ENCODE assay signal across 16 cellular contexts in the genomic region with DNA sequence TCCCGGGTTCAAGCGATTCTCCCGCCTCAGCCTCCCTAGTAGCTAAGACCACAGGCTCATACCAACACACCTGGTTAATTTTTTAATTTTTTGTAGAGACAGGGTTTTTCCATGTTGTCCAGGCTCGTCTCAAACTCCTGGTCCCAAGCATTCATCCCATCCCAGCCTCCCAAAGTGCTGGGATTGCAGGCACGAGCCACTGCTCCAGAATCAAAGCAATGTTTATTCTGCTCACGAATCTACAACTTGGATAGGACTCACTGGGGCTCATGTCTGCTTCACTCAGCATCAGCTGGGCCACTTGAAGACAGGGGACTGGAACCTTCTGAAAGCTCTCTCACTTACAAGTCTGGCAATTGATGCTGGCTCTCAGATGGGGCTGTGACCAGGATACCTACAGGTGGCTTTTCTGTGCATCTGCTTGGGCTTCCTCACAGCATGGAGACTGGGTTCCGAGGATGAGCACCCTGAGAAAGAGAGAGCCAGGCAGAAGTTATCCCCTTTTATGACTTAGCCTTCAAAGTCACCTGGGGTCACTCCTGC. TPM values are rescaled to one million over a fixed set of nuclear protein-coding genes. Genes with fewer than 3 reads are reported as not detected.
A peak's percentile ranks its signal among the peaks of the same experiment; 100 is the strongest.
DNase-seq lines count a peak whose midpoint lies in the region; ATAC-seq and TF ChIP-seq lines count a peak whose summit lies in the region.
"Had no signal": no experiment of that assay in that cellular context is flagged by ENCODE, and none has a peak within 500 bp of the region (broad histone marks: within the 10 kb centered on the region; RNA-seq: fewer than 3 reads in every experiment).

No MANE protein-coding gene starts in this region.

- DNase-seq in activated CD8-positive, alpha-beta memory T cell treated with anti-CD3 and anti-CD28 coated beads for 24 hours: peak; percentile 48
- no peak for DNase-seq in activated CD8-positive, alpha-beta memory T cell treated with anti-CD3 and anti-CD28 coated beads, Interleukin-2, amount 50 U/mL, for 4 hours
- peak; percentile 44 for DNase-seq in right atrium auricular region (ENCODE audit: low spot score)
- no peak for DNase-seq in right cardiac atrium
- DNase-seq in mesenteric fat pad (ENCODE audit: low spot score): peak; percentile 77
- no peak for DNase-seq in vagina (ENCODE audit: extremely low spot score in 2 of 2)
- no peak for DNase-seq in DMS79 treated with DMSO at 0.1 percent for 48 hours (lab: John Stamatoyannopoulos, UW)
- DNase-seq: COR-L47, DMS153, DND-41, GDM1, HCEC 1CT, HFFc6 had no signal

- H3K27me3 ChIP-seq in right atrium auricular region: no peaks in the 10 kb centered on the region
- no peaks in the 10 kb centered on the region for H3K27me3 ChIP-seq in right cardiac atrium (ENCODE audit: control insufficient read depth, insufficient read depth)
- no peaks in the 10 kb centered on the region for H3K27me3 ChIP-seq in vagina

- WGBS in right cardiac atrium: 87% methylated on average over 7 of the region's 7 CpGs

- no peak overlapping the region for H3K4me3 ChIP-seq in right atrium auricular region
- no peak overlapping the region for H3K4me3 ChIP-seq in right cardiac atrium (ENCODE audit: low read length)
- no peak overlapping the region for H3K4me3 ChIP-seq in vagina

- no peak for ATAC-seq in right cardiac atrium
- ATAC-seq in GM19397 (IDR thresholded peaks at IDR 0.05; ENCODE audit: unreplicated experiment): no peak
- ATAC-seq: CD8-positive, alpha-beta T cell had no signal

- no peak for TF ChIP-seq POLR2A in vagina (IDR thresholded peaks at IDR 0.05)

- intact Hi-C loops in right cardiac atrium (cut with DNase I) (loop anchor here in 3 of 4 donors (2.0 to 5.0 kb wide), 2 partner anchors 40 to 41 kb away; no protein-coding TSS in a partner anchor), vagina (cut with DNase I) (loop anchor here (2.0 kb wide), 1 partner anchor 41 kb away; no protein-coding TSS in a partner anchor)

- TF ChIP-seq CTCF in right atrium auricular region (IDR thresholded peaks at IDR 0.05) (no peak), vagina (IDR thresholded peaks at IDR 0.05) (no peak)

- H3K36me3 ChIP-seq in right atrium auricular region (no peaks in the 10 kb centered on the region), vagina (no peaks in the 10 kb centered on the region)

- H3K9me3 ChIP-seq in right atrium auricular region (peaks cover 3 to 9% of the 10 kb centered on the region in 2 donors), right cardiac atrium (ENCODE audit: control insufficient read depth, low read length) (no peaks in the 10 kb centered on the region), vagina (no peaks in the 10 kb centered on the region)

- H3K4me1 ChIP-seq in right atrium auricular region: peaks cover 0 to 13% of the 10 kb centered on the region in 2 donors
- H3K4me1 ChIP-seq in right cardiac atrium (ENCODE audit: control insufficient read depth, insufficient read depth, low read length): no peaks in the 10 kb centered on the region
- H3K4me1 ChIP-seq in vagina: no peaks in the 10 kb centered on the region

- H3K27ac ChIP-seq in right atrium auricular region (no peak overlapping the region), right cardiac atrium (ENCODE audit: low read length) (no peak overlapping the region), vagina (no peak overlapping the region)
- H3K27ac ChIP-seq: 22Rv1 had no signal

RNA-seq across cellular contexts. Expression of a gene that starts 8.2 kb away (rescaled TPM):
- total RNA-seq in right atrium auricular region (1 to 10 TPM; 4.4 to 5.9 TPM), right cardiac atrium (1 to 10 TPM; 3.3 to 5.1 (median 4.3) TPM), mesenteric fat pad (7.5 TPM), vagina (4.2 TPM)
- 1.1 TPM for polyA plus RNA-seq in right cardiac atrium

RNA-seq across cellular contexts. Expression of a gene that starts 27.9 kb away (rescaled TPM):
- total RNA-seq in right atrium auricular region (10 to 100 TPM; 29.6 to 37.7 TPM), right cardiac atrium (10 to 100 TPM; 27.9 to 37.4 (median 32.7) TPM), mesenteric fat pad (76.8 TPM), vagina (61.9 TPM)
- polyA plus RNA-seq in right cardiac atrium: 32.0 TPM

RNA-seq across cellular contexts. Expression of a gene that starts 45.5 kb away (rescaled TPM):
- total RNA-seq in right atrium auricular region (1 to 10 TPM; 1.5 to 1.7 TPM), right cardiac atrium (1 to 10 TPM; 1.4 to 3.4 (median 3.1) TPM), mesenteric fat pad (2.2 TPM), vagina (2.5 TPM)
- 1.8 TPM for polyA plus RNA-seq in right cardiac atrium

RNA-seq across cellular contexts. Expression of a gene that starts 58.0 kb away (rescaled TPM):
- total RNA-seq in right atrium auricular region (100 to 1,000 TPM in 1 of 2 donors, 10 to 100 TPM in 1; 57.3 to 119 TPM), right cardiac atrium (100 to 1,000 TPM in 1 of 4 donors, 10 to 100 TPM in 3; 74.3 to 134 (median 87.1) TPM), mesenteric fat pad (17.3 TPM), vagina (8.6 TPM)
- 89.1 TPM for polyA plus RNA-seq in right cardiac atrium

Comparison
In these comparisons a context has a peak if more than half of its experiments do, and no peak if none do; other contexts are left out.
1. DNase-seq: peak in activated CD8-positive, alpha-beta memory T cell treated with anti-CD3 and anti-CD28 coated beads for 24 hours (single experiment), right atrium auricular region (single experiment) and mesenteric fat pad (single experiment); none in activated CD8-positive, alpha-beta memory T cell treated with anti-CD3 and anti-CD28 coated beads, Interleukin-2, amount 50 U/mL, for 4 hours (single experiment), right cardiac atrium (0 of 3), vagina (0 of 2) and DMS79 treated with DMSO at 0.1 percent for 48 hours (single experiment).